Comparison of ENCODE assay signal across 11 cellular contexts in the genomic region with DNA sequence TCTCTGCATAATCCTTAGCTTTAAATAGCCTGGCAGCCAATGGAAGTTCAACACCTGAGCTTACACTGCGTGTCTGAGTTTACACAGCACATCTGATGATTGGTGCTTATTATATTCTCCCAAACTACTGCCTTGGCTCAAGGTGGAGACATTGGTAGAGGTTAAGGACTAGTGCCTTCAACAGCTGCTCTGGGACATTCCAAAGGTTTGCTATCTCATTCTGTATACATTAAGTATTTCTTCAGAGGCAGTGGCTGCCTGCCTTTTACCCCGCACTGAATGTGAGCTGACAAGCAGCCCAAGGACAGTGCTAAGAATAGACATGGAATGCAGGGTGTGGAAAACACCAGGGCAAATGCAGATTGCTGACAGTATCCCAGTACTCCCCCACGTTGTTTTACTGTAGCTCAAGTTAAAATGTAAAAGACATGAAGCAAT. TPM values are rescaled to one million over a fixed set of nuclear protein-coding genes. Genes with fewer than 3 reads are reported as not detected.
A peak's percentile ranks its signal among the peaks of the same experiment; 100 is the strongest.
DNase-seq lines count a peak whose midpoint lies in the region; TF ChIP-seq lines count a peak whose summit lies in the region.
"Had no signal": no experiment of that assay in that cellular context is flagged by ENCODE, and none has a peak within 500 bp of the region (broad histone marks: within the 10 kb centered on the region; RNA-seq: fewer than 3 reads in every experiment).

No MANE protein-coding gene starts in this region.

- peaks cover 5% of the 10 kb centered on the region for H3K4me1 ChIP-seq in smooth muscle cell (ENCODE audit: low read depth)

- H3K4me2 ChIP-seq in smooth muscle cell = peak overlapping the region; percentile 68

- H3K36me3 Mint-ChIP-seq in HFFc6 (ENCODE audit: low read depth) (peaks cover 11% of the 10 kb centered on the region; the same call in 1 of the 2 replicates), brain (no peaks in the 10 kb centered on the region)

- peak overlapping the region; percentile 65 for H3K27ac ChIP-seq in smooth muscle cell (ENCODE audit: low read depth)

- H3K4me3 Mint-ChIP-seq in HFFc6 (peak overlapping the region; percentile 78), brain (peak overlapping the region in 2 of 5 experiments; percentile 58 to 79)
- H3K4me3 Mint-ChIP-seq: activated CD4-positive, alpha-beta T cell treated with anti-CD3 and anti-CD28 coated beads for 36 hours had no signal

- H3K9me3 Mint-ChIP-seq in HFFc6 (peaks cover 5% of the 10 kb centered on the region; the same call in 1 of the 2 replicates), brain (peaks cover 1 to 6% (median 3%) of the 10 kb centered on the region in 5 experiments)

- peak; percentile 77 for DNase-seq in HFFc6
- peak; percentile 96 for DNase-seq in iris pigment epithelial cell (ENCODE audit: low read depth)
- peak; percentile 2 for DNase-seq in smooth muscle cell (lab: John Stamatoyannopoulos, UW; ENCODE audit: unreplicated experiment)
- DNase-seq in DMS53 (lab: John Stamatoyannopoulos, UW) = no peak
- DNase-seq in activated T-cell treated with anti-CD3 and anti-CD28 coated beads, Interleukin-2, amount 50 U/mL, for 1 hour = no peak
- DNase-seq in activated T-cell treated with anti-CD3 and anti-CD28 coated beads, Interleukin-2, amount 50 U/mL, for 48 hours = no peak
- no peak for DNase-seq in NCI-H2196 (lab: John Stamatoyannopoulos, UW; ENCODE audit: unreplicated experiment)
- DNase-seq: activated CD4-positive, alpha-beta T cell treated with anti-CD3 and anti-CD28 coated beads for 36 hours; effector memory CD4-positive, alpha-beta T cell; NCI-H2081 treated with DMSO at 0.1 percent for 48 hours had no signal

- TF ChIP-seq CTCF in HFFc6 (IDR thresholded peaks at IDR 0.05) (no peak), brain (conservative IDR thresholded peaks at IDR 0.05) (no peak), smooth muscle cell (IDR thresholded peaks at IDR 0.05; ENCODE audit: borderline replicate concordance, insufficient read depth, poor library complexity, severe bottlenecking) (no peak)

- H3K79me2 ChIP-seq in smooth muscle cell (ENCODE audit: low read depth) = no peaks in the 10 kb centered on the region

- H3K4me1 Mint-ChIP-seq in HFFc6 (ENCODE audit: low read depth) (peaks cover 67% of the 10 kb centered on the region), brain (peaks cover 41% of the 10 kb centered on the region)
- H3K4me1 Mint-ChIP-seq: activated CD4-positive, alpha-beta T cell treated with anti-CD3 and anti-CD28 coated beads for 36 hours had no signal

- H3K27me3 ChIP-seq in smooth muscle cell (ENCODE audit: low read depth) = no peaks in the 10 kb centered on the region

- no peaks in the 10 kb centered on the region for H3K36me3 ChIP-seq in smooth muscle cell (ENCODE audit: low read depth)

- no peak overlapping the region for H3K9ac ChIP-seq in smooth muscle cell (ENCODE audit: low read depth)

- H4K20me1 ChIP-seq in smooth muscle cell (ENCODE audit: low read depth) = no peaks in the 10 kb centered on the region

- H2AFZ ChIP-seq in smooth muscle cell (ENCODE audit: low read depth) = no peak overlapping the region

- H3K9me3 ChIP-seq in smooth muscle cell (replicated peaks; ENCODE audit: low read depth) = no peaks in the 10 kb centered on the region

- peaks cover 9% of the 10 kb centered on the region for H3F3A ChIP-seq in smooth muscle cell (ENCODE audit: low read depth)

- H3K27me3 Mint-ChIP-seq in HFFc6 (ENCODE audit: insufficient read depth) (no peaks in the 10 kb centered on the region; the same call in 1 of the 2 replicates), brain (peaks cover 3% of the 10 kb centered on the region)

- 17% methylated on average over 3 of the region's 3 CpGs for WGBS in smooth muscle cell (ENCODE audit: low lambda C conversion rate)

- H3K27ac Mint-ChIP-seq in HFFc6 (peak overlapping the region; percentile 91), brain (peak overlapping the region in 3 of 5 experiments; percentile 66 to 78 (median 67))
- H3K27ac Mint-ChIP-seq: activated CD4-positive, alpha-beta T cell treated with anti-CD3 and anti-CD28 coated beads for 36 hours had no signal

- H3K4me3 ChIP-seq in smooth muscle cell = peak overlapping the region; percentile 24

RNA-seq across cellular contexts. Expression of a gene that starts 1.6 kb away (rescaled TPM):
- 1 to 10 TPM; 3.3 to 9.6 (median 7.5) TPM for total RNA-seq in HFFc6 (2021; fragmentation: NEBNext Ultra II Directional; extraction: Animal tissue kit (Norgen Biotek cat#: 25700))
- polyA plus RNA-seq in brain (ENCODE audit: insufficient read depth, low read depth, low replicate concordance) = 1.1 TPM
- total RNA-seq in smooth muscle cell = 3.1 and 5.5 TPM in 2 replicates
- 1.5 and 2.3 TPM in 2 replicates for polyA plus RNA-seq in smooth muscle cell
- total RNA-seq: activated CD4-positive, alpha-beta T cell treated with anti-CD3 and anti-CD28 coated beads for 36 hours had no signal

Comparison
In these comparisons a context has a peak if more than half of its experiments do, and no peak if none do; other contexts are left out.
1. DNase-seq: peak in HFFc6 (single experiment), iris pigment epithelial cell (single experiment) and smooth muscle cell (single experiment); none in DMS53 (single experiment), activated T-cell treated with anti-CD3 and anti-CD28 coated beads, Interleukin-2, amount 50 U/mL, for 1 hour (single experiment), activated T-cell treated with anti-CD3 and anti-CD28 coated beads, Interleukin-2, amount 50 U/mL, for 48 hours (0 of 2) and NCI-H2196 (single experiment).